11 cellular contexts compared by ENCODE assay signal in the genomic region with DNA sequence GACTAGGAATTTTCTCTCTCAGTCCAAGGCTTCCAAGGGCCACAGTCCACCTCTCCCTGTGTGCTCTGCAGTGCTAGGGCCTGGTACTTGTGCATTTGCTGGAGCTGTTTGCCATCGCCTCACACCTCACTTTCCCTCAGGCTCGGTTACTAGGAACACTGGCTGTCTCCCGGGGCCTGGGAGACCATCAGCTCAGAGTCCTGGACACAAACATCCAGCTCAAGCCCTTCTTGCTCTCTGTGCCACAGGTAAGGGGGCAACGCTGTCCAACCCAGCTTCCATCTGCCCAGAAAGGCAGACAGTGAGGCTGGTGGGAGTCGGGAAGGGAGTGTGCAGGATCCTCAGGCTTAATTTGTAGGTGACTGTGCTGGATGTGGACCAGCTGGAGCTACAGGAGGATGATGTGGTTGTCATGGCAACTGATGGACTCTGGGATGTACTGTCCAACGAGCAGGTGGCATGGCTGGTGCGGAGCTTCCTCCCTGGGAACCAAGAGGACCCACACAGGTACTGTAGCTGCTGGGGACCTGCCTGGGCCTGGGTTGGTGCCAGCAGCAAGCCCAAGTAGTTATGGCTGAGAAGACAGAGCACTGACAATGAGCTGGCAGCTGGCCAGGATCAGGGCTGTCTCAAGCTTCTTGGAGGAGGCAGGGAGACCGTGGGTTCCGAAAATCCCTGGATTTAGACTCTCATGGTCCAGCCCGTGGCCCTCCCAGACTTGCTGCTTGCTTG. TPM values are rescaled to one million over a fixed set of nuclear protein-coding genes. Genes with fewer than 3 reads are reported as not detected.
DNase-seq lines count a peak whose midpoint lies in the region; ATAC-seq and TF ChIP-seq lines count a peak whose summit lies in the region.
"Had no signal": no experiment of that assay in that cellular context is flagged by ENCODE, and none has a peak within 500 bp of the region (broad histone marks: within the 10 kb centered on the region; RNA-seq: fewer than 3 reads in every experiment).

No MANE protein-coding gene starts in this region.

- no peak for TF ChIP-seq POLR2A in adrenal gland (IDR thresholded peaks at IDR 0.05)

- CTCF ChIA-PET in CD4-positive, alpha-beta memory T cell (lab: Charles Lee; ENCODE audit: partially characterized antibody), result interaction anchor here (1.4 to 31.1 kb wide), 5 partner anchors 6 to 90 kb away, joined by 3 to 684 read pairs (median 6); a partner anchor contains a TSS

- H3K9me3 ChIP-seq in CD4-positive, alpha-beta memory T cell (ENCODE audit: control insufficient read depth in 1 of 2, low read length in 2 of 2), result no peaks in the 10 kb centered on the region
- H3K9me3 ChIP-seq in adrenal gland (replicated peaks in 1 of 3), result no peaks in the 10 kb centered on the region
- H3K9me3 ChIP-seq: Peyer's patch had no signal

- POLR2A ChIA-PET in CD4-positive, alpha-beta memory T cell (lab: Charles Lee; ENCODE audit: partially characterized antibody), result interaction anchor here (1.1 to 38.1 kb wide), 8 partner anchors 9 to 90 kb away, joined by 3 to 1950 read pairs (median 6); a partner anchor contains a TSS

- H3K27ac Mint-ChIP-seq in CD4-positive, alpha-beta memory T cell, result peak overlapping the region; percentile 31 to 97 (median 96)
- H3K27ac Mint-ChIP-seq in HFFc6, result peak overlapping the region; percentile 40

- H3K36me3 Mint-ChIP-seq in CD4-positive, alpha-beta memory T cell, result peaks cover 46 to 66% of the 10 kb centered on the region in 2 donors
- peaks cover 16% of the 10 kb centered on the region; the same call in 1 of the 2 replicates for H3K36me3 Mint-ChIP-seq in HFFc6 (ENCODE audit: low read depth)

- intact Hi-C loops in CD4-positive, alpha-beta memory T cell (cut with micrococcal nuclease), result no loop called here
- intact Hi-C loops in adrenal gland (cut with DNase I), result no loop called here

- peak overlapping the region in 5 of 8 donors; percentile 27 to 93 (median 57) for H3K4me3 Mint-ChIP-seq in CD4-positive, alpha-beta memory T cell
- no peak overlapping the region for H3K4me3 Mint-ChIP-seq in HFFc6

- H3K4me1 ChIP-seq in CD4-positive, alpha-beta memory T cell (ENCODE audit: insufficient read depth, low read length), result peaks cover 94% of the 10 kb centered on the region
- H3K4me1 ChIP-seq in adrenal gland (replicated peaks in 1 of 2), result peaks cover 6 to 7% of the 10 kb centered on the region in 2 donors

- peaks cover 32% of the 10 kb centered on the region for H3K36me3 ChIP-seq in CD4-positive, alpha-beta memory T cell (ENCODE audit: insufficient read depth, low read length)
- peaks cover 0 to 39% of the 10 kb centered on the region in 2 donors for H3K36me3 ChIP-seq in adrenal gland (replicated peaks in 1 of 2)

- peak overlapping the region; percentile 22 for H3K27ac ChIP-seq in CD4-positive, alpha-beta memory T cell (ENCODE audit: low read depth, low read length)
- peak overlapping the region in 1 of 5 donors; percentile 7 for H3K27ac ChIP-seq in adrenal gland
- H3K27ac ChIP-seq: Peyer's patch had no signal

- no peak for ATAC-seq in HG02763 (IDR thresholded peaks at IDR 0.05; ENCODE audit: unreplicated experiment)

- TF ChIP-seq CTCF in HFFc6 (IDR thresholded peaks at IDR 0.05) (no peak), adrenal gland (IDR thresholded peaks at IDR 0.05) (no peak)

- H3K27me3 Mint-ChIP-seq in CD4-positive, alpha-beta memory T cell, result no peaks in the 10 kb centered on the region
- H3K27me3 Mint-ChIP-seq in HFFc6 (ENCODE audit: insufficient read depth), result peaks cover 7% of the 10 kb centered on the region

- DNase-seq in CD4-positive, alpha-beta memory T cell, result peak in 2 of 5 donors; percentile 13 to 22
- DNase-seq in HFFc6, result no peak
- DNase-seq in adrenal gland, result peak in 5 of 7 donors; percentile 24 to 76 (median 56)
- DNase-seq in middle frontal gyrus (ENCODE audit: extremely low spot score, low spot score), result peak; percentile 60
- no peak for DNase-seq in NCI-H774 (lab: John Stamatoyannopoulos, UW)
- no peak for DNase-seq in iPS-NIHi11 (ENCODE audit: low spot score)
- no peak for DNase-seq in amniotic stem cell (lab: John Stamatoyannopoulos, UW)
- DNase-seq: Kasumi-1 had no signal

- peaks cover 54 to 93% (median 75%) of the 10 kb centered on the region in 4 donors for H3K4me1 Mint-ChIP-seq in CD4-positive, alpha-beta memory T cell
- H3K4me1 Mint-ChIP-seq in HFFc6 (ENCODE audit: low read depth), result peaks cover 29% of the 10 kb centered on the region

- H3K4me3 ChIP-seq in CD4-positive, alpha-beta memory T cell (ENCODE audit: low read length in 2 of 2), result no peak overlapping the region
- no peak overlapping the region for H3K4me3 ChIP-seq in adrenal gland
- H3K4me3 ChIP-seq: Peyer's patch had no signal

- WGBS in adrenal gland, 4 donors, result 73 to 84% (median 79%) methylated on average over 7 to 10 of the region's 10 CpGs

- no peaks in the 10 kb centered on the region for H3K9me3 Mint-ChIP-seq in CD4-positive, alpha-beta memory T cell
- no peaks in the 10 kb centered on the region for H3K9me3 Mint-ChIP-seq in HFFc6

- H3K27me3 ChIP-seq in CD4-positive, alpha-beta memory T cell (ENCODE audit: insufficient read depth, low read length), result no peaks in the 10 kb centered on the region
- H3K27me3 ChIP-seq in adrenal gland, result no peaks in the 10 kb centered on the region
- H3K27me3 ChIP-seq: Peyer's patch had no signal

RNA-seq across cellular contexts. Expression of a gene that starts 3.4 kb away (rescaled TPM):
- 10 to 100 TPM; 70.2 to 81.1 TPM for total RNA-seq in CD4-positive, alpha-beta memory T cell
- 10 to 100 TPM; 52.0 to 85.3 TPM for polyA plus RNA-seq in CD4-positive, alpha-beta memory T cell
- total RNA-seq in HFFc6 (2021; fragmentation: NEBNext Ultra II Directional; extraction: Animal tissue kit (Norgen Biotek cat#: 25700)), result 10 to 100 TPM; 20.8 to 23.4 (median 20.9) TPM
- total RNA-seq in adrenal gland, result 10 to 100 TPM; 10.5 to 28.0 (median 22.1) TPM
- polyA plus RNA-seq in adrenal gland, result 10 to 100 TPM in 2 of 3 donors, 1 to 10 TPM in 1; 9.1 to 29.8 (median 23.1) TPM

RNA-seq across cellular contexts. Expression of a gene that starts 10.0 kb away (rescaled TPM):
- 10 to 100 TPM; 69.3 to 76.1 TPM for total RNA-seq in CD4-positive, alpha-beta memory T cell
- polyA plus RNA-seq in CD4-positive, alpha-beta memory T cell, result 100 to 1,000 TPM; 122 to 124 TPM
- 10 to 100 TPM; 73.9 to 83.0 (median 80.7) TPM for total RNA-seq in HFFc6 (2021; fragmentation: NEBNext Ultra II Directional; extraction: Animal tissue kit (Norgen Biotek cat#: 25700))
- total RNA-seq in adrenal gland, result 10 to 100 TPM; 31.7 to 95.6 (median 59.4) TPM
- 10 to 100 TPM; 13.6 to 28.2 (median 26.1) TPM for polyA plus RNA-seq in adrenal gland

RNA-seq across cellular contexts. Expression of a gene that starts 23.5 kb away (rescaled TPM):
- total RNA-seq in CD4-positive, alpha-beta memory T cell, result 1 to 10 TPM; 2.3 to 3.0 TPM
- not detected for polyA plus RNA-seq in CD4-positive, alpha-beta memory T cell
- total RNA-seq in HFFc6 (2021; fragmentation: NEBNext Ultra II Directional; extraction: Animal tissue kit (Norgen Biotek cat#: 25700)), result not detected
- total RNA-seq in adrenal gland, result under 1 TPM in 4 of 8 donors, not detected in 4; under 0.01 to 0.61 (median 0.17) TPM
- under 1 TPM in 2 of 3 donors, not detected in 1; 0.34 to 0.56 TPM for polyA plus RNA-seq in adrenal gland
- total RNA-seq: osteoblast had no signal

RNA-seq across cellular contexts. Expression of a gene that starts 29.5 kb away (rescaled TPM):
- 100 to 1,000 TPM; 149 to 150 TPM for total RNA-seq in CD4-positive, alpha-beta memory T cell
- polyA plus RNA-seq in CD4-positive, alpha-beta memory T cell, result 100 to 1,000 TPM in 1 of 2 donors, 10 to 100 TPM in 1; 62.3 to 143 TPM
- 10 to 100 TPM; 55.2 to 62.0 (median 58.6) TPM for total RNA-seq in HFFc6 (2021; fragmentation: NEBNext Ultra II Directional; extraction: Animal tissue kit (Norgen Biotek cat#: 25700))
- 10 to 100 TPM; 44.6 to 84.0 (median 59.9) TPM for total RNA-seq in adrenal gland
- polyA plus RNA-seq in adrenal gland, result 10 to 100 TPM; 23.8 to 74.2 (median 24.6) TPM

RNA-seq across cellular contexts. Expression of a gene that starts 38.6 kb away (rescaled TPM):
- total RNA-seq in CD4-positive, alpha-beta memory T cell, result 10 to 100 TPM; 29.4 to 35.1 TPM
- polyA plus RNA-seq in CD4-positive, alpha-beta memory T cell, result 1 to 10 TPM; 4.9 to 9.7 TPM
- 1 to 10 TPM; 7.0 to 9.9 (median 8.7) TPM for total RNA-seq in HFFc6 (2021; fragmentation: NEBNext Ultra II Directional; extraction: Animal tissue kit (Norgen Biotek cat#: 25700))
- 10 to 100 TPM in 6 of 8 donors, 1 to 10 TPM in 2; 8.2 to 17.9 (median 13.7) TPM for total RNA-seq in adrenal gland
- polyA plus RNA-seq in adrenal gland, result 10 to 100 TPM in 2 of 3 donors, 1 to 10 TPM in 1; 4.9 to 31.7 (median 18.0) TPM

Comparison
In these comparisons a context has a peak if more than half of its experiments do, and no peak if none do; other contexts are left out.
1. DNase-seq: peak in adrenal gland (5 of 7) and middle frontal gyrus (single experiment); none in HFFc6 (single experiment), NCI-H774 (single experiment), iPS-NIHi11 (single experiment) and amniotic stem cell (single experiment).